Comparison of ENCODE assay signal across 13 cellular contexts in genomic region chr20:45917790-45918141, GRCh38. TPM values are rescaled to one million over a fixed set of nuclear protein-coding genes. Genes with fewer than 3 reads are reported as not detected.
DNase-seq lines count a peak whose midpoint lies in the region; ATAC-seq and TF ChIP-seq lines count a peak whose summit lies in the region.
"Had no signal": no experiment of that assay in that cellular context is flagged by ENCODE, and none has a peak within 500 bp of the region (broad histone marks: within the 10 kb centered on the region; RNA-seq: fewer than 3 reads in every experiment).

No MANE protein-coding gene starts in this region.

- H3K36me3 ChIP-seq in adrenal gland (replicated peaks in 1 of 2) (no peaks in the 10 kb centered on the region), upper lobe of left lung (no peaks in the 10 kb centered on the region)

- H3K27me3 ChIP-seq in adrenal gland (no peaks in the 10 kb centered on the region), upper lobe of left lung (no peaks in the 10 kb centered on the region)

- no peaks in the 10 kb centered on the region for H3K36me3 Mint-ChIP-seq in neural crest cell (ENCODE audit: low read depth)
- H3K36me3 Mint-ChIP-seq: stimulated activated effector memory CD8-positive, alpha-beta T cell treated with anti-CD3 and anti-CD28 coated beads, Interleukin-12 subunit alpha, Interleukin-12 subunit beta, amount 100 ng/mL, for 72 hours had no signal

- H3K4me1 ChIP-seq in adrenal gland (replicated peaks in 1 of 2) = peaks cover 20 to 64% of the 10 kb centered on the region in 2 donors
- peaks cover 16 to 51% (median 37%) of the 10 kb centered on the region in 4 donors for H3K4me1 ChIP-seq in upper lobe of left lung

- no peak overlapping the region for H3K27ac Mint-ChIP-seq in neural crest cell (ENCODE audit: unreplicated experiment)
- H3K27ac Mint-ChIP-seq: activated naive CD4-positive, alpha-beta T cell treated with anti-CD3 and anti-CD28 coated beads for 36 hours; stimulated activated effector memory CD8-positive, alpha-beta T cell treated with anti-CD3 and anti-CD28 coated beads, Interleukin-12 subunit alpha, Interleukin-12 subunit beta, amount 100 ng/mL, for 72 hours; T-helper 1 cell treated with Interleukin-12 subunit alpha and Interleukin-12 subunit beta and Interleukin-4 antibody, amounts not matched to agents 30 μg/mL and 1 μg/mL, for 36 hours had no signal

- no peak overlapping the region for H3K4me3 ChIP-seq in adrenal gland
- no peak overlapping the region for H3K4me3 ChIP-seq in fibroblast of pulmonary artery (replicated peaks; ENCODE audit: low read depth, low read length)
- no peak overlapping the region for H3K4me3 ChIP-seq in upper lobe of left lung

- H3K9me3 ChIP-seq in adrenal gland (replicated peaks in 1 of 3) (no peaks in the 10 kb centered on the region), upper lobe of left lung (no peaks in the 10 kb centered on the region)

- H3K9me3 Mint-ChIP-seq in neural crest cell = no peaks in the 10 kb centered on the region
- H3K9me3 Mint-ChIP-seq: activated naive CD4-positive, alpha-beta T cell treated with anti-CD3 and anti-CD28 coated beads for 36 hours; stimulated activated effector memory CD8-positive, alpha-beta T cell treated with anti-CD3 and anti-CD28 coated beads, Interleukin-12 subunit alpha, Interleukin-12 subunit beta, amount 100 ng/mL, for 72 hours; T-helper 1 cell treated with Interleukin-12 subunit alpha and Interleukin-12 subunit beta and Interleukin-4 antibody, amounts not matched to agents 30 μg/mL and 1 μg/mL, for 36 hours had no signal

- no peaks in the 10 kb centered on the region for H3K4me1 Mint-ChIP-seq in neural crest cell

- H3K27ac ChIP-seq in adrenal gland (peak overlapping the region in 4 of 5 donors; percentile 18 to 85 (median 74)), upper lobe of left lung (peak overlapping the region; percentile 49 to 84 (median 65))

- no peak for TF ChIP-seq EP300 in upper lobe of left lung (IDR thresholded peaks at IDR 0.05)

- H3K4me3 Mint-ChIP-seq in neural crest cell = peak overlapping the region; percentile 45
- H3K4me3 Mint-ChIP-seq: activated naive CD4-positive, alpha-beta T cell treated with anti-CD3 and anti-CD28 coated beads for 36 hours; stimulated activated effector memory CD8-positive, alpha-beta T cell treated with anti-CD3 and anti-CD28 coated beads, Interleukin-12 subunit alpha, Interleukin-12 subunit beta, amount 100 ng/mL, for 72 hours; T-helper 1 cell treated with Interleukin-12 subunit alpha and Interleukin-12 subunit beta and Interleukin-4 antibody, amounts not matched to agents 30 μg/mL and 1 μg/mL, for 36 hours had no signal

- peaks cover 14% of the 10 kb centered on the region for H3K27me3 Mint-ChIP-seq in neural crest cell (ENCODE audit: low read depth)

- TF ChIP-seq POLR2A in adrenal gland (IDR thresholded peaks at IDR 0.05) = no peak
- TF ChIP-seq POLR2A in upper lobe of left lung (IDR thresholded peaks at IDR 0.05) = no peak

- no peak for TF ChIP-seq CTCF in adrenal gland (IDR thresholded peaks at IDR 0.05)
- no peak for TF ChIP-seq CTCF in fibroblast of pulmonary artery (IDR thresholded peaks at IDR 0.05; ENCODE audit: low read length, missing control alignments)
- TF ChIP-seq CTCF in neural crest cell (conservative IDR thresholded peaks at IDR 0.05) = no peak
- TF ChIP-seq CTCF in upper lobe of left lung (IDR thresholded peaks at IDR 0.05) = no peak

- intact Hi-C loops in adrenal gland (cut with DNase I) = no loop called here

- 29 to 57% (median 42%) methylated on average over 5 of the region's 5 CpGs for WGBS in adrenal gland, 4 donors
- whole genome bisulfite sequencing in upper lobe of left lung, 2 donors = 50 to 72% methylated on average over 5 of the region's 5 CpGs

- ATAC-seq in upper lobe of left lung (ENCODE audit: low FRiP score in 2 of 2) = peak in 1 of 2 donors; percentile 66
- ATAC-seq in HG02763 (IDR thresholded peaks at IDR 0.05; ENCODE audit: unreplicated experiment) = no peak
- ATAC-seq: stimulated activated effector memory CD8-positive, alpha-beta T cell treated with anti-CD3 and anti-CD28 coated beads, Interleukin-12 subunit alpha, Interleukin-12 subunit beta, amount 100 ng/mL, for 72 hours had no signal

- DNase-seq in adrenal gland (no peak), fibroblast of pulmonary artery (ENCODE audit: low read depth) (peak; percentile 78), neural crest cell (ENCODE audit: low read depth, low spot score) (no peak), upper lobe of left lung (no peak), mesenteric fat pad (ENCODE audit: low spot score) (no peak)
- no peak for DNase-seq in central memory CD4-positive, alpha-beta T cell
- DNase-seq: activated CD4-positive, alpha-beta T cell treated with anti-CD3 and anti-CD28 coated beads, Interleukin-2, amount 50 U/mL, for 48 hours; activated naive CD4-positive, alpha-beta T cell treated with anti-CD3 and anti-CD28 coated beads for 36 hours; NCI-H146; stimulated activated CD4-positive, alpha-beta T cell treated with anti-CD3 and anti-CD28 coated beads, Interleukin-15, amount 100 ng/mL, for 24 hours had no signal

RNA-seq across cellular contexts. Expression of gene PLTP, which starts 5.8 kb away (rescaled TPM):
- total RNA-seq in adrenal gland (1,000 to 10,000 TPM in 2 of 8 donors, 100 to 1,000 TPM in 6; 225 to 1,158 (median 552) TPM), neural crest cell (56.6 and 61.0 TPM in 2 replicates), upper lobe of left lung (100 to 1,000 TPM in 2 of 6 donors, 10 to 100 TPM in 4; 28.9 to 169 (median 57.8) TPM), mesenteric fat pad (373 TPM)
- polyA plus RNA-seq in adrenal gland = 100 to 1,000 TPM; 126 to 366 (median 157) TPM

RNA-seq across cellular contexts. Expression of gene PCIF1, which starts 16.7 kb away (rescaled TPM):
- total RNA-seq in adrenal gland (10 to 100 TPM; 25.5 to 47.1 (median 40.6) TPM), neural crest cell (36.4 and 36.5 TPM in 2 replicates), upper lobe of left lung (10 to 100 TPM; 41.7 to 59.7 (median 47.1) TPM), mesenteric fat pad (27.1 TPM)
- polyA plus RNA-seq in adrenal gland = 10 to 100 TPM; 20.6 to 36.4 (median 35.9) TPM

RNA-seq across cellular contexts. Expression of gene CTSA, which starts 26.6 kb away (rescaled TPM):
- total RNA-seq in adrenal gland (100 to 1,000 TPM; 306 to 776 (median 549) TPM), neural crest cell (49.7 and 55.3 TPM in 2 replicates), upper lobe of left lung (100 to 1,000 TPM; 109 to 176 (median 155) TPM), mesenteric fat pad (160 TPM)
- polyA plus RNA-seq in adrenal gland = 100 to 1,000 TPM; 517 to 854 (median 731) TPM

RNA-seq across cellular contexts. Expression of gene NEURL2, which starts 26.8 kb away (rescaled TPM):
- total RNA-seq in adrenal gland = 10 to 100 TPM in 6 of 8 donors, 1 to 10 TPM in 2; 6.0 to 36.4 (median 16.0) TPM
- 10 to 100 TPM in 1 of 3 donors, 1 to 10 TPM in 2; 1.0 to 19.1 (median 7.2) TPM for polyA plus RNA-seq in adrenal gland
- 3.3 and 3.5 TPM in 2 replicates for total RNA-seq in neural crest cell
- total RNA-seq in upper lobe of left lung = 10 to 100 TPM in 1 of 6 donors, 1 to 10 TPM in 5; 3.9 to 31.4 (median 5.5) TPM
- total RNA-seq in mesenteric fat pad = 17.0 TPM

RNA-seq across cellular contexts. Expression of gene SPATA25, which starts 30.3 kb away (rescaled TPM):
- 10 to 100 TPM in 1 of 8 donors, 1 to 10 TPM in 5, under 1 TPM in 1, not detected in 1; 0.35 to 12.5 (median 2.9) TPM for total RNA-seq in adrenal gland
- 1 to 10 TPM in 1 of 3 donors, under 1 TPM in 2; 0.29 to 3.5 (median 0.57) TPM for polyA plus RNA-seq in adrenal gland
- 0.41 and 2.2 TPM in 2 replicates for total RNA-seq in neural crest cell
- 10 to 100 TPM in 1 of 6 donors, 1 to 10 TPM in 5; 1.3 to 11.5 (median 1.6) TPM for total RNA-seq in upper lobe of left lung
- 4.0 TPM for total RNA-seq in mesenteric fat pad
